Comparison of ENCODE assay signal across 10 cellular contexts in genomic region chr13:105442941-105443340, GRCh38. TPM values are rescaled to one million over a fixed set of nuclear protein-coding genes. Genes with fewer than 3 reads are reported as not detected.
DNase-seq lines count a peak whose midpoint lies in the region; ATAC-seq and TF ChIP-seq lines count a peak whose summit lies in the region.
"Had no signal": no experiment of that assay in that cellular context is flagged by ENCODE, and none has a peak within 500 bp of the region (broad histone marks: within the 10 kb centered on the region; RNA-seq: fewer than 3 reads in every experiment).

No MANE protein-coding gene starts in this region.

- WGBS in esophagus squamous epithelium, 2 donors: 4% methylated on average over 1 of the region's 1 CpG
- 0 to 4% (median 1%) methylated on average over 1 of the region's 1 CpG for WGBS in psoas muscle, 3 donors

- no peaks in the 10 kb centered on the region for H3K79me2 ChIP-seq in neural progenitor cell (ENCODE audit: low read depth)

- H3K9me3 Mint-ChIP-seq in neural progenitor cell (no peaks in the 10 kb centered on the region), WTC11 (no peaks in the 10 kb centered on the region)

- DNase-seq in Daoy (ENCODE audit: low read depth) (peak; percentile 66), NCI-H2171 (lab: John Stamatoyannopoulos, UW) (peak; percentile 70), esophagus squamous epithelium (lab: John Stamatoyannopoulos, UW) (no peak), pulmonary artery endothelial cell (ENCODE audit: low read depth, low spot score) (peak; percentile 97), neural progenitor cell (ENCODE audit: low spot score) (no peak), psoas muscle (no peak), WTC11 (ENCODE audit: low spot score) (no peak)
- DNase-seq: activated CD8-positive, alpha-beta memory T cell treated with anti-CD3 and anti-CD28 coated beads, Interleukin-2, amount 50 U/mL, for 4 hours; NCI-H524 treated with DMSO at 0.1 percent for 48 hours had no signal

- H3K4me3 Mint-ChIP-seq in neural progenitor cell (no peak overlapping the region), WTC11 (no peak overlapping the region)

- H3K36me3 ChIP-seq in esophagus squamous epithelium: no peaks in the 10 kb centered on the region
- no peaks in the 10 kb centered on the region for H3K36me3 ChIP-seq in neural progenitor cell
- no peaks in the 10 kb centered on the region for H3K36me3 ChIP-seq in psoas muscle (ENCODE audit: insufficient read depth in 1 of 2, low read depth in 1 of 2)

- H3K36me3 Mint-ChIP-seq in neural progenitor cell (no peaks in the 10 kb centered on the region), WTC11 (no peaks in the 10 kb centered on the region)

- no peak for ATAC-seq in psoas muscle
- ATAC-seq in WTC11: no peak
- ATAC-seq in HG02678 (IDR thresholded peaks at IDR 0.05; ENCODE audit: unreplicated experiment): no peak

- CTCF ChIA-PET in WTC11 (lab: Charles Lee): no interaction called here

- H4K20me1 ChIP-seq in neural progenitor cell (ENCODE audit: low read depth): no peaks in the 10 kb centered on the region

- POLR2A ChIA-PET in WTC11 (lab: Charles Lee): no interaction called here

- peaks cover 0 to 28% (median 8%) of the 10 kb centered on the region in 3 donors for H3K4me1 ChIP-seq in esophagus squamous epithelium
- no peaks in the 10 kb centered on the region for H3K4me1 ChIP-seq in neural progenitor cell
- H3K4me1 ChIP-seq in psoas muscle: no peaks in the 10 kb centered on the region

- H3K4me3 ChIP-seq in esophagus squamous epithelium (no peak overlapping the region), neural progenitor cell (no peak overlapping the region), psoas muscle (no peak overlapping the region)

- H3K4me2 ChIP-seq in neural progenitor cell: no peak overlapping the region

- H3K27me3 ChIP-seq in esophagus squamous epithelium: no peaks in the 10 kb centered on the region
- H3K27me3 ChIP-seq in neural progenitor cell: no peaks in the 10 kb centered on the region
- H3K27me3 ChIP-seq in psoas muscle (ENCODE audit: insufficient read depth in 3 of 3, low read length in 2 of 3): no peaks in the 10 kb centered on the region

- H3K27ac ChIP-seq in esophagus squamous epithelium (peak overlapping the region; percentile 36 to 71 (median 57)), neural progenitor cell (no peak overlapping the region), psoas muscle (no peak overlapping the region)

- no peak overlapping the region for H3K9ac ChIP-seq in neural progenitor cell

- H3K27me3 Mint-ChIP-seq in neural progenitor cell (ENCODE audit: insufficient read depth, low read depth): peaks cover 2% of the 10 kb centered on the region
- no peaks in the 10 kb centered on the region for H3K27me3 Mint-ChIP-seq in WTC11 (ENCODE audit: low read depth)

- intact Hi-C loops in esophagus squamous epithelium (cut with DNase I): no loop called here
- intact Hi-C loops in psoas muscle (cut with DNase I): no loop called here

- H3K4me1 Mint-ChIP-seq in neural progenitor cell (no peaks in the 10 kb centered on the region), WTC11 (no peaks in the 10 kb centered on the region)

- no peak for TF ChIP-seq CTCF in esophagus squamous epithelium (IDR thresholded peaks at IDR 0.05)
- TF ChIP-seq CTCF in neural progenitor cell (IDR thresholded peaks at IDR 0.05): no peak
- TF ChIP-seq CTCF in psoas muscle (IDR thresholded peaks at IDR 0.05): no peak
- TF ChIP-seq CTCF in WTC11 (IDR thresholded peaks at IDR 0.05): no peak

- no peak overlapping the region for H2AFZ ChIP-seq in neural progenitor cell (replicated peaks)

- no peak for TF ChIP-seq POLR2A in esophagus squamous epithelium (IDR thresholded peaks at IDR 0.05)

- H3F3A ChIP-seq in neural progenitor cell (ENCODE audit: low read depth): no peaks in the 10 kb centered on the region

- no peak overlapping the region for H3K27ac Mint-ChIP-seq in neural progenitor cell
- no peak overlapping the region for H3K27ac Mint-ChIP-seq in WTC11

- H3K9me3 ChIP-seq in esophagus squamous epithelium: no peaks in the 10 kb centered on the region
- H3K9me3 ChIP-seq in neural progenitor cell (ENCODE audit: low read depth): no peaks in the 10 kb centered on the region
- H3K9me3 ChIP-seq in psoas muscle: no peaks in the 10 kb centered on the region

TF ChIP-seq in WTC11, 78 proteins besides CTCF, POLR2A, EP300 and RAD21:
- TF ChIP-seq NR2C2 (CRISPR knock-in tag; IDR thresholded peaks at IDR 0.05) (no peak), TEAD1 (CRISPR knock-in tag; IDR thresholded peaks at IDR 0.05) (no peak), FOXJ3 (CRISPR knock-in tag; IDR thresholded peaks at IDR 0.05; ENCODE audit: borderline replicate concordance) (no peak), ATF2 (CRISPR knock-in tag; IDR thresholded peaks at IDR 0.05; ENCODE audit: borderline replicate concordance, low read depth) (no peak), IRF2 (CRISPR knock-in tag; IDR thresholded peaks at IDR 0.05; ENCODE audit: borderline replicate concordance, low read depth) (no peak)

RNA-seq across cellular contexts. Expression of gene DAOA, which starts 22.9 kb away (rescaled TPM):
- not detected in 2 replicates for total RNA-seq in Daoy (2014; rRNA removed; shearing (Covaris generic))
- not detected for total RNA-seq in esophagus squamous epithelium
- total RNA-seq in pulmonary artery endothelial cell: not detected in 2 replicates
- total RNA-seq in neural progenitor cell (ENCODE audit: low replicate concordance): not detected in 2 replicates
- total RNA-seq in psoas muscle: not detected
- not detected for polyA plus RNA-seq in psoas muscle
- total RNA-seq in WTC11 (2021): not detected in 3 replicates

Comparison
In these comparisons a context has a peak if more than half of its experiments do, and no peak if none do; other contexts are left out.
1. DNase-seq: peak in Daoy (single experiment), NCI-H2171 (single experiment) and pulmonary artery endothelial cell (single experiment); none in esophagus squamous epithelium (single experiment), neural progenitor cell (single experiment), psoas muscle (0 of 2) and WTC11 (single experiment).
2. H3K27ac ChIP-seq: peak in esophagus squamous epithelium (4 of 4); none in neural progenitor cell (single experiment) and psoas muscle (single experiment).